ENCODE assay signal across 14 cellular contexts in genomic region chr12:52798671-52799497, GRCh38. TPM values are rescaled to one million over a fixed set of nuclear protein-coding genes. Genes with fewer than 3 reads are reported as not detected.
DNase-seq lines count a peak whose midpoint lies in the region; ATAC-seq and TF ChIP-seq lines count a peak whose summit lies in the region.
"Had no signal": no experiment of that assay in that cellular context is flagged by ENCODE, and none has a peak within 500 bp of the region (broad histone marks: within the 10 kb centered on the region; RNA-seq: fewer than 3 reads in every experiment).

No MANE protein-coding gene starts in this region.

- no peak for TF ChIP-seq CTCF in fibroblast of villous mesenchyme (IDR thresholded peaks at IDR 0.05; ENCODE audit: insufficient read depth, low read depth, low read length)
- no peak for TF ChIP-seq CTCF in colonic mucosa (IDR thresholded peaks at IDR 0.05)

- no peak for ATAC-seq in HG03565 (IDR thresholded peaks at IDR 0.05; ENCODE audit: unreplicated experiment)
- no peak for ATAC-seq in HG02981 (IDR thresholded peaks at IDR 0.05; ENCODE audit: unreplicated experiment)
- ATAC-seq: activated naive CD4-positive, alpha-beta T cell treated with anti-CD3 and anti-CD28 coated beads, Interleukin-2, amount 50 U/mL, for 72 hours had no signal

- no peaks in the 10 kb centered on the region for H3K9me3 ChIP-seq in colonic mucosa
- H3K9me3 ChIP-seq: transverse colon had no signal

- H3K9ac ChIP-seq in colonic mucosa (ENCODE audit: low read depth in 2 of 2, low read length in 2 of 2), result no peak overlapping the region
- H3K9ac ChIP-seq: neural progenitor cell had no signal

- DNase-seq in AG08395 (ENCODE audit: low spot score), result peak; percentile 25
- DNase-seq in NCI-H460 (ENCODE audit: extremely low read depth, low read depth), result peak; percentile 36
- peak; percentile 23 for DNase-seq in fibroblast of villous mesenchyme (ENCODE audit: low read depth)
- DNase-seq in colonic mucosa, result no peak
- DNase-seq: DMS79 treated with DMSO at 0.1 percent for 48 hours, foreskin melanocyte, NCI-H1092, NCI-H510A treated with DMSO at 0.1 percent for 48 hours, transverse colon had no signal

- H3K36me3 ChIP-seq in colonic mucosa, result no peaks in the 10 kb centered on the region
- H3K36me3 ChIP-seq: neural progenitor cell, transverse colon had no signal

- H3K27ac ChIP-seq in colonic mucosa, result no peak overlapping the region
- H3K27ac ChIP-seq: neural progenitor cell, skin epidermis, transverse colon had no signal

- H3K4me1 ChIP-seq in colonic mucosa, result no peaks in the 10 kb centered on the region
- H3K4me1 ChIP-seq: neural progenitor cell had no signal

- H3K4me3 ChIP-seq in fibroblast of villous mesenchyme (ENCODE audit: low read depth, low read length), result no peak overlapping the region
- no peak overlapping the region for H3K4me3 ChIP-seq in colonic mucosa
- H3K4me3 ChIP-seq: neural progenitor cell, skin epidermis, transverse colon had no signal

- intact Hi-C loops in colonic mucosa (cut with DNase I), result no loop called here

- no peaks in the 10 kb centered on the region for H3K27me3 ChIP-seq in colonic mucosa
- H3K27me3 ChIP-seq: neural progenitor cell, transverse colon had no signal

RNA-seq across cellular contexts. Expression of gene KRT3, which starts 3.0 kb away (rescaled TPM):
- total RNA-seq in NCI-H460 (2014; rRNA removed; shearing (Covaris generic)), result not detected in 2 replicates
- polyA plus RNA-seq in NCI-H460 (2014; cell fraction: nucleus; rRNA removed), result not detected in 2 replicates
- total RNA-seq in fibroblast of villous mesenchyme, result not detected in 2 replicates
- not detected for total RNA-seq in colonic mucosa
- total RNA-seq: transverse colon had no signal

RNA-seq across cellular contexts. Expression of gene KRT4, which starts 15.0 kb away (rescaled TPM):
- total RNA-seq in NCI-H460 (2014; rRNA removed; shearing (Covaris generic)), result not detected in 2 replicates
- polyA plus RNA-seq in NCI-H460 (2014; cell fraction: nucleus; rRNA removed), result 0.18 TPM in 1 of 2 replicates, not detected in the other
- total RNA-seq in fibroblast of villous mesenchyme (not detected in 2 replicates), colonic mucosa (not detected)
- total RNA-seq: activated naive CD4-positive, alpha-beta T cell treated with anti-CD3 and anti-CD28 coated beads, Interleukin-2, amount 50 U/mL, for 72 hours; transverse colon had no signal

RNA-seq across cellular contexts. Expression of gene KRT76, which starts 21.7 kb away (rescaled TPM):
- not detected in 2 replicates for total RNA-seq in NCI-H460 (2014; rRNA removed; shearing (Covaris generic))
- not detected in 2 replicates for polyA plus RNA-seq in NCI-H460 (2014; cell fraction: nucleus; rRNA removed)
- total RNA-seq in fibroblast of villous mesenchyme, result not detected in 2 replicates
- not detected for total RNA-seq in colonic mucosa
- total RNA-seq: activated naive CD4-positive, alpha-beta T cell treated with anti-CD3 and anti-CD28 coated beads, Interleukin-2, amount 50 U/mL, for 72 hours; transverse colon had no signal

RNA-seq across cellular contexts. Expression of gene KRT79, which starts 35.2 kb away (rescaled TPM):
- total RNA-seq in NCI-H460 (2014; rRNA removed; shearing (Covaris generic)), result not detected in 2 replicates
- not detected in 2 replicates for polyA plus RNA-seq in NCI-H460 (2014; cell fraction: nucleus; rRNA removed)
- total RNA-seq in fibroblast of villous mesenchyme (not detected in 2 replicates), colonic mucosa (not detected)
- total RNA-seq: transverse colon had no signal

RNA-seq across cellular contexts. Expression of gene KRT78, which starts 49.9 kb away (rescaled TPM):
- total RNA-seq in NCI-H460 (2014; rRNA removed; shearing (Covaris generic)), result not detected in 2 replicates
- polyA plus RNA-seq in NCI-H460 (2014; cell fraction: nucleus; rRNA removed), result not detected in 2 replicates
- total RNA-seq in fibroblast of villous mesenchyme (not detected in 2 replicates), colonic mucosa (not detected)
- total RNA-seq: activated naive CD4-positive, alpha-beta T cell treated with anti-CD3 and anti-CD28 coated beads, Interleukin-2, amount 50 U/mL, for 72 hours; transverse colon had no signal
